In the genomic region with DNA sequence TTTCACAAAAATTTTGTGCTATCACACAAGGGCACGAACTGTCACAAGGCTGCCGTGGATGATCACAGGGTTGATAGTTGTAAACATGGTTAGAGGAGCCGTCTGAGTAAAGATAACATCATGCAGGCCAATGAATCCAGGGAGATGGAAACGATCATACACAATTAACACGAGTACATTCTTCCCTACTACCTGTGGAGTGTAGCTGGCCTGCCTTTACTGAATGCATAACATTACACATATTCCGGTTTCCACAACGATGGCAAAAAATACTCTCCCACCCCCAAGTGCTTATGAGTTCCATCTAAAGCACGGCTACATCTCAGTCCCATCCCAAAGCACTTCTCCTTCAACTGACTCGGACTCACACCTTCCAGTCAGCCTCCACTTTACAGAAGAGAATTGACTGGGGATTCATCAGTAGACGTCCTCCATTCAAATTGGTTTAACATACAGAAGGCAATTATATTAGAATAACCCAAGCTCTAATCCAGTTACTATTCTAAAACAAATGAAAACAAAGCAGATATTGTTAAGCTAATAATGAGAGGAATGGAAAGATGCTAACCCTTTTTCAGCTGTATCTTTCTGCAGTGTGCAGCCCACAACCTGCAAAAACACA, we compare ENCODE assay signal across 17 cellular contexts.
A peak's percentile ranks its signal among the peaks of the same experiment; 100 is the strongest.
DNase-seq lines count a peak whose midpoint lies in the region; ATAC-seq and TF ChIP-seq lines count a peak whose summit lies in the region.
"Had no signal": no experiment of that assay in that cellular context is flagged by ENCODE, and none has a peak within 500 bp of the region (broad histone marks: within the 10 kb centered on the region; RNA-seq: fewer than 3 reads in every experiment).

No MANE protein-coding gene starts in this region.

- H3K4me1 ChIP-seq in OCI-LY3 (ENCODE audit: low read length) (peaks cover 15% of the 10 kb centered on the region), psoas muscle (no peaks in the 10 kb centered on the region)

- no peaks in the 10 kb centered on the region for H3K27me3 Mint-ChIP-seq in activated naive CD4-positive, alpha-beta T cell treated with anti-CD3 and anti-CD28 coated beads, Interleukin-2, amount 50 U/mL, for 24 hours
- no peaks in the 10 kb centered on the region for H3K27me3 Mint-ChIP-seq in activated naive CD4-positive, alpha-beta T cell treated with anti-CD3 and anti-CD28 coated beads for 36 hours (ENCODE audit: low read depth)

- H2AFZ ChIP-seq in OCI-LY3 (ENCODE audit: low read depth, low read length), result no peak overlapping the region

- H3K9me3 Mint-ChIP-seq in activated naive CD4-positive, alpha-beta T cell treated with anti-CD3 and anti-CD28 coated beads, Interleukin-2, amount 50 U/mL, for 24 hours, result no peaks in the 10 kb centered on the region
- no peaks in the 10 kb centered on the region for H3K9me3 Mint-ChIP-seq in activated naive CD4-positive, alpha-beta T cell treated with anti-CD3 and anti-CD28 coated beads for 36 hours

- H4K20me1 ChIP-seq in OCI-LY3 (ENCODE audit: insufficient read depth, low read length), result peaks cover 6% of the 10 kb centered on the region; the same call in 1 of the 2 replicates

- WGBS in psoas muscle, 3 donors, result 83 to 88% (median 88%) methylated on average over 10 of the region's 10 CpGs

- H3K36me3 ChIP-seq in OCI-LY3 (replicated peaks; ENCODE audit: low read depth, low read length) (peaks cover 94% of the 10 kb centered on the region), psoas muscle (ENCODE audit: insufficient read depth in 1 of 2, low read depth in 1 of 2) (peaks cover 0 to 27% of the 10 kb centered on the region in 2 donors)

- H3K9me3 ChIP-seq in OCI-LY3 (ENCODE audit: insufficient read depth, low read length) (no peaks in the 10 kb centered on the region), psoas muscle (no peaks in the 10 kb centered on the region)

- CTCF ChIA-PET in activated naive CD4-positive, alpha-beta T cell treated with anti-CD3 and anti-CD28 coated beads for 36 hours (lab: Charles Lee), result interaction anchor here (0.9 to 1.4 kb wide), 2 partner anchors 32 to 148 kb away, joined by 6 read pairs; no protein-coding TSS in a partner anchor

- no peak overlapping the region for H3K4me2 ChIP-seq in OCI-LY3 (ENCODE audit: low read length)

- H3K4me3 Mint-ChIP-seq in activated naive CD4-positive, alpha-beta T cell treated with anti-CD3 and anti-CD28 coated beads, Interleukin-2, amount 50 U/mL, for 24 hours, result no peak overlapping the region
- H3K4me3 Mint-ChIP-seq in activated naive CD4-positive, alpha-beta T cell treated with anti-CD3 and anti-CD28 coated beads for 36 hours, result no peak overlapping the region

- H3K4me1 Mint-ChIP-seq in activated naive CD4-positive, alpha-beta T cell treated with anti-CD3 and anti-CD28 coated beads, Interleukin-2, amount 50 U/mL, for 24 hours, result peaks cover 21% of the 10 kb centered on the region
- peaks cover 4% of the 10 kb centered on the region for H3K4me1 Mint-ChIP-seq in activated naive CD4-positive, alpha-beta T cell treated with anti-CD3 and anti-CD28 coated beads for 36 hours (ENCODE audit: low read depth)

- no peak overlapping the region for H3K9ac ChIP-seq in OCI-LY3 (ENCODE audit: low read length)

- peaks cover 57% of the 10 kb centered on the region for H3K79me2 ChIP-seq in OCI-LY3 (ENCODE audit: low read length)

- peak overlapping the region; percentile 86 for H3K27ac Mint-ChIP-seq in activated naive CD4-positive, alpha-beta T cell treated with anti-CD3 and anti-CD28 coated beads, Interleukin-2, amount 50 U/mL, for 24 hours
- H3K27ac Mint-ChIP-seq in activated naive CD4-positive, alpha-beta T cell treated with anti-CD3 and anti-CD28 coated beads for 36 hours, result no peak overlapping the region

- peaks cover 36% of the 10 kb centered on the region for H3K36me3 Mint-ChIP-seq in activated naive CD4-positive, alpha-beta T cell treated with anti-CD3 and anti-CD28 coated beads, Interleukin-2, amount 50 U/mL, for 24 hours
- H3K36me3 Mint-ChIP-seq in activated naive CD4-positive, alpha-beta T cell treated with anti-CD3 and anti-CD28 coated beads for 36 hours (ENCODE audit: low read depth), result peaks cover 77% of the 10 kb centered on the region

- no peak for ATAC-seq in stimulated activated naive CD8-positive, alpha-beta T cell treated with anti-CD3 and anti-CD28 coated beads, Interleukin-15, Interleukin-2, amounts not matched to agents 100 U/mL and 50 U/mL, for 24 hours
- no peak for ATAC-seq in HG02981 (IDR thresholded peaks at IDR 0.05; ENCODE audit: unreplicated experiment)
- no peak for ATAC-seq in psoas muscle

- H3K27ac ChIP-seq in OCI-LY3 (ENCODE audit: low read length) (peak overlapping the region; percentile 29; the same call in 1 of the 2 replicates), psoas muscle (no peak overlapping the region)
- H3K27ac ChIP-seq: C4-2B had no signal

- no peak for DNase-seq in activated naive CD4-positive, alpha-beta T cell treated with anti-CD3 and anti-CD28 coated beads for 36 hours
- peak; percentile 35 for DNase-seq in globus pallidus (ENCODE audit: low spot score)
- DNase-seq in stimulated activated naive CD8-positive, alpha-beta T cell treated with anti-CD3 and anti-CD28 coated beads, Interleukin-15, Interleukin-2, amounts not matched to agents 100 U/mL and 50 U/mL, for 24 hours, result no peak
- DNase-seq in psoas muscle, result no peak
- DNase-seq: DMS 273 treated with DMSO at 0.1 percent for 48 hours, GF-D8, H7, IMR-90, NCI-H1105, NCI-H1694 treated with DMSO at 0.1 percent for 48 hours, NCI-H2107, NCI-H226, NCI-H524 treated with DMSO at 0.1 percent for 48 hours had no signal

- no peak for TF ChIP-seq CTCF in OCI-LY3 (IDR thresholded peaks at IDR 0.05; ENCODE audit: low read depth, low read length)
- no peak for TF ChIP-seq CTCF in psoas muscle (IDR thresholded peaks at IDR 0.05)

- intact Hi-C loops in activated naive CD4-positive, alpha-beta T cell treated with anti-CD3 and anti-CD28 coated beads for 36 hours (cut with micrococcal nuclease), result no loop called here
- intact Hi-C loops in psoas muscle (cut with DNase I), result no loop called here

- no peak overlapping the region for H3K4me3 ChIP-seq in OCI-LY3 (ENCODE audit: low read length)
- no peak overlapping the region for H3K4me3 ChIP-seq in psoas muscle

- H3K27me3 ChIP-seq in OCI-LY3 (ENCODE audit: low read depth, low read length), result no peaks in the 10 kb centered on the region
- no peaks in the 10 kb centered on the region for H3K27me3 ChIP-seq in psoas muscle (ENCODE audit: insufficient read depth in 3 of 3, low read length in 2 of 3)
